In genomic region chr9:70256123-70256551, GRCh38 we compare ENCODE assay signal across 9 cellular contexts. TPM values are rescaled to one million over a fixed set of nuclear protein-coding genes. Genes with fewer than 3 reads are reported as not detected.
A peak's percentile ranks its signal among the peaks of the same experiment; 100 is the strongest.
DNase-seq lines count a peak whose midpoint lies in the region; ATAC-seq and TF ChIP-seq lines count a peak whose summit lies in the region.
"Had no signal": no experiment of that assay in that cellular context is flagged by ENCODE, and none has a peak within 500 bp of the region (broad histone marks: within the 10 kb centered on the region; RNA-seq: fewer than 3 reads in every experiment).

No MANE protein-coding gene starts in this region.

- POLR2A ChIA-PET in CD4-positive, alpha-beta T cell (lab: Charles Lee) = interaction anchor here (3.4 kb wide), 1 partner anchor 164 kb away, joined by 18 read pairs; no protein-coding TSS in a partner anchor

- intact Hi-C loops in CD4-positive, alpha-beta T cell (cut with DNase I, micrococcal nuclease) = loop anchor here (5.0 to 10.0 kb wide), 5 partner anchors 156 to 1659 kb away; partner anchors contain the start of genes ABHD17B (in 1 of the 2), APBA1 (in 1 of the 2), C9orf85 (in 1 of the 2) and FXN (in 1 of the 2)

- DNase-seq in CD4-positive, alpha-beta T cell = no peak
- DNase-seq in RKO (ENCODE audit: low spot score) (peak; percentile 68), fibroblast of mammary gland (ENCODE audit: low read depth) (peak; percentile 58), progenitor cell of endocrine pancreas (ENCODE audit: low spot score, unreplicated experiment) (no peak), inferior parietal cortex (ENCODE audit: extremely low spot score) (no peak), NCI-H1092 treated with DMSO at 0.1 percent for 48 hours (lab: John Stamatoyannopoulos, UW) (no peak)
- DNase-seq: DND-41 had no signal

- CTCF ChIA-PET in CD4-positive, alpha-beta T cell (lab: Charles Lee) = interaction anchor here (1.2 kb wide), 1 partner anchor 9 kb away, joined by 3 read pairs; no protein-coding TSS in a partner anchor

- H3K27ac ChIP-seq in CD4-positive, alpha-beta T cell (ENCODE audit: low read depth, low read length) = no peak overlapping the region

- no peak for ATAC-seq in CD4-positive, alpha-beta T cell (ENCODE audit: poor library complexity)
- ATAC-seq in GM21360 (IDR thresholded peaks at IDR 0.05; ENCODE audit: unreplicated experiment) (no peak), HG02763 (IDR thresholded peaks at IDR 0.05; ENCODE audit: unreplicated experiment) (no peak)

- no peak for TF ChIP-seq CTCF in CD4-positive, alpha-beta T cell (IDR thresholded peaks at IDR 0.05)
- TF ChIP-seq CTCF in fibroblast of mammary gland (conservative IDR thresholded peaks at IDR 0.05; ENCODE audit: control insufficient read depth, insufficient read depth, low read depth, low read length) (no peak), progenitor cell of endocrine pancreas (IDR thresholded peaks at IDR 0.05; ENCODE audit: unreplicated experiment) (no peak)

- no peaks in the 10 kb centered on the region for H3K27me3 ChIP-seq in CD4-positive, alpha-beta T cell (ENCODE audit: control insufficient read depth, insufficient read depth, low read length)

- H3K27me3 Mint-ChIP-seq in CD4-positive, alpha-beta T cell = no peaks in the 10 kb centered on the region
- no peaks in the 10 kb centered on the region for H3K27me3 Mint-ChIP-seq in progenitor cell of endocrine pancreas

- peaks cover 40% of the 10 kb centered on the region for H3K4me1 Mint-ChIP-seq in CD4-positive, alpha-beta T cell (ENCODE audit: low read depth)
- peaks cover 45% of the 10 kb centered on the region for H3K4me1 Mint-ChIP-seq in progenitor cell of endocrine pancreas (ENCODE audit: low read depth)

- no peaks in the 10 kb centered on the region for H3K9me3 ChIP-seq in CD4-positive, alpha-beta T cell (ENCODE audit: control insufficient read depth, low read length)

- peak overlapping the region; percentile 15 for H3K4me3 ChIP-seq in fibroblast of mammary gland (ENCODE audit: control insufficient read depth, low read depth, low read length)

- H3K27ac Mint-ChIP-seq in CD4-positive, alpha-beta T cell = peak overlapping the region; percentile 16
- peak overlapping the region; percentile 93 for H3K27ac Mint-ChIP-seq in progenitor cell of endocrine pancreas

- no peaks in the 10 kb centered on the region for H3K9me3 Mint-ChIP-seq in CD4-positive, alpha-beta T cell
- H3K9me3 Mint-ChIP-seq in progenitor cell of endocrine pancreas (ENCODE audit: low read depth) = no peaks in the 10 kb centered on the region

- H3K36me3 Mint-ChIP-seq in CD4-positive, alpha-beta T cell (ENCODE audit: low read depth) = peaks cover 23% of the 10 kb centered on the region
- peaks cover 6% of the 10 kb centered on the region for H3K36me3 Mint-ChIP-seq in progenitor cell of endocrine pancreas (ENCODE audit: insufficient read depth)

- peak overlapping the region; percentile 21 for H3K4me3 Mint-ChIP-seq in CD4-positive, alpha-beta T cell
- peak overlapping the region; percentile 60 for H3K4me3 Mint-ChIP-seq in progenitor cell of endocrine pancreas (ENCODE audit: low read depth)

RNA-seq across cellular contexts. Expression of gene SMC5, which starts 2.6 kb away (rescaled TPM):
- total RNA-seq in CD4-positive, alpha-beta T cell = 10 to 100 TPM; 37.7 to 38.1 TPM
- 39.6 and 42.8 TPM in 2 replicates for total RNA-seq in progenitor cell of endocrine pancreas

Comparison
In these comparisons a context has a peak if more than half of its experiments do, and no peak if none do; other contexts are left out.
1. DNase-seq: peak in RKO (single experiment) and fibroblast of mammary gland (single experiment); none in CD4-positive, alpha-beta T cell (0 of 10), progenitor cell of endocrine pancreas (single experiment), inferior parietal cortex (single experiment) and NCI-H1092 treated with DMSO at 0.1 percent for 48 hours (single experiment).